In the genomic region with DNA sequence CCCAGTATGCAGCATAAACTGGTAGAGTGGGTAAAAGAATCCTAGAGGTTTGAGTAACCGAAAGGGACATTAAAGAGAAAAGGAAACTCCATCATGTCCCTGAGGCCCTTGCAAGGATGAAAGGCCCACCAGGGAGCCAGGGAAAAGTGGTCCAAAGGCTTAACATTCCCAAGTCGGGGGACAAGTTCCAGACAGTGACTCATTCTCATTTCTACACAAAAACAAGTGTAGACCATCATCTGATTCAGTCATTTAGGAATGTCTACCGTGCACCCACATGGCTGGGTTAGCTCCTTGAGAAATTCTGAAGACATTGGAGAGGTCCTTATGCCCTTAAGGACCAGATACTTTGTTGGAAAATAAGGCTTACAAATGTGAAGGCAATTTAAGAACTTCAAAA, we compare ENCODE assay signal across 12 cellular contexts. TPM values are rescaled to one million over a fixed set of nuclear protein-coding genes. Genes with fewer than 3 reads are reported as not detected.
DNase-seq lines count a peak whose midpoint lies in the region; ATAC-seq and TF ChIP-seq lines count a peak whose summit lies in the region.
"Had no signal": no experiment of that assay in that cellular context is flagged by ENCODE, and none has a peak within 500 bp of the region (broad histone marks: within the 10 kb centered on the region; RNA-seq: fewer than 3 reads in every experiment).

No MANE protein-coding gene starts in this region.

- H3K4me2 ChIP-seq in parathyroid adenoma (ENCODE audit: low read length), result no peak overlapping the region

- H3K9ac ChIP-seq in parathyroid adenoma, result no peak overlapping the region

- no peaks in the 10 kb centered on the region for H3K36me3 ChIP-seq in SJCRH30
- H3K36me3 ChIP-seq in parathyroid adenoma (ENCODE audit: control insufficient read depth, insufficient read depth, low read length), result no peaks in the 10 kb centered on the region
- H3K36me3 ChIP-seq in testis (ENCODE audit: low read depth, missing control alignments), result no peaks in the 10 kb centered on the region

- no peaks in the 10 kb centered on the region for H3K79me2 ChIP-seq in parathyroid adenoma

- 0 out of 2 replicates have a peak, but pooled peaks cover 4% of the 10 kb centered on the region for H3K27me3 ChIP-seq in SJCRH30
- no peaks in the 10 kb centered on the region for H3K27me3 ChIP-seq in parathyroid adenoma (ENCODE audit: control insufficient read depth, insufficient read depth, low read length)
- no peaks in the 10 kb centered on the region for H3K27me3 ChIP-seq in testis

- TF ChIP-seq POLR2A in testis (IDR thresholded peaks at IDR 0.05), result no peak

- no peak overlapping the region for H3K4me3 ChIP-seq in SJCRH30
- H3K4me3 ChIP-seq in fibroblast of the aortic adventitia (ENCODE audit: low read depth, low read length), result no peak overlapping the region
- H3K4me3 ChIP-seq in parathyroid adenoma (ENCODE audit: low read depth, low read length), result no peak overlapping the region
- H3K4me3 ChIP-seq in testis, result no peak overlapping the region
- H3K4me3 ChIP-seq: body of pancreas had no signal

- DNase-seq in Daoy (ENCODE audit: low read depth), result peak; percentile 82
- peak; percentile 2 to 6 for DNase-seq in SJCRH30
- DNase-seq in fibroblast of the aortic adventitia (ENCODE audit: low read depth), result peak; percentile 84
- DNase-seq in NCI-H69 (lab: John Stamatoyannopoulos, UW), result no peak
- no peak for DNase-seq in HUDEP-2 (lab: John Stamatoyannopoulos, UW; ENCODE audit: unreplicated experiment in 76 of 76)
- DNase-seq in testis, result no peak
- DNase-seq: activated CD4-positive, alpha-beta memory T cell treated with anti-CD3 and anti-CD28 coated beads for 36 hours; CD8-positive, alpha-beta memory T cell; NCI-H1694 treated with DMSO at 0.1 percent for 48 hours had no signal

- H3K9me3 ChIP-seq in SJCRH30 (replicated peaks), result no peaks in the 10 kb centered on the region
- H3K9me3 ChIP-seq in parathyroid adenoma (ENCODE audit: control insufficient read depth, low read length), result no peaks in the 10 kb centered on the region
- no peaks in the 10 kb centered on the region for H3K9me3 ChIP-seq in testis
- H3K9me3 ChIP-seq: body of pancreas had no signal

- no peaks in the 10 kb centered on the region for H3K4me1 ChIP-seq in SJCRH30
- H3K4me1 ChIP-seq in parathyroid adenoma, result no peaks in the 10 kb centered on the region
- H3K4me1 ChIP-seq in testis, result no peaks in the 10 kb centered on the region

- TF ChIP-seq CTCF in fibroblast of the aortic adventitia (IDR thresholded peaks at IDR 0.05; ENCODE audit: insufficient read depth, low read length), result no peak
- no peak for TF ChIP-seq CTCF in parathyroid adenoma (IDR thresholded peaks at IDR 0.05)
- TF ChIP-seq CTCF in testis (IDR thresholded peaks at IDR 0.05), result no peak

- H3K27ac ChIP-seq in SJCRH30, result no peak overlapping the region
- H3K27ac ChIP-seq in parathyroid adenoma, result no peak overlapping the region
- no peak overlapping the region for H3K27ac ChIP-seq in testis
- H3K27ac ChIP-seq: body of pancreas had no signal

- WGBS in testis, 2 donors, result 62 to 80% methylated on average over 3 of the region's 3 CpGs

- intact Hi-C loops in testis (cut with DNase I; ENCODE audit: low total_unique reads), result no loop called here

- peak overlapping the region; percentile 17 for H2AFZ ChIP-seq in parathyroid adenoma

- ATAC-seq in GM19035 (IDR thresholded peaks at IDR 0.05; ENCODE audit: unreplicated experiment), result no peak
- ATAC-seq: body of pancreas had no signal

RNA-seq across cellular contexts. Expression of a gene that starts 4.8 kb away (rescaled TPM):
- total RNA-seq in Daoy (2014; rRNA removed; shearing (Covaris generic)), result 2.7 and 6.8 TPM in 2 replicates
- not detected in 2 replicates for total RNA-seq in SJCRH30 (2014; rRNA removed; shearing (Covaris generic))
- 1.4 and 2.5 TPM in 2 replicates for total RNA-seq in fibroblast of the aortic adventitia (ENCODE audit: low replicate concordance)
- 1 to 10 TPM; 1.3 to 3.0 TPM for total RNA-seq in testis
- polyA plus RNA-seq in testis (ENCODE audit: insufficient read depth, low read depth, low replicate concordance), result 0.63 TPM
- total RNA-seq: activated CD4-positive, alpha-beta memory T cell treated with anti-CD3 and anti-CD28 coated beads for 36 hours; CD8-positive, alpha-beta memory T cell had no signal
- polyA plus RNA-seq: CD8-positive, alpha-beta memory T cell had no signal

Comparison
In these comparisons a context has a peak if more than half of its experiments do, and no peak if none do; other contexts are left out.
1. DNase-seq: peak in Daoy (single experiment), SJCRH30 (2 of 2) and fibroblast of the aortic adventitia (single experiment); none in NCI-H69 (single experiment), HUDEP-2 (0 of 76) and testis (single experiment).